ENCODE assay signal across 9 cellular contexts in the genomic region with DNA sequence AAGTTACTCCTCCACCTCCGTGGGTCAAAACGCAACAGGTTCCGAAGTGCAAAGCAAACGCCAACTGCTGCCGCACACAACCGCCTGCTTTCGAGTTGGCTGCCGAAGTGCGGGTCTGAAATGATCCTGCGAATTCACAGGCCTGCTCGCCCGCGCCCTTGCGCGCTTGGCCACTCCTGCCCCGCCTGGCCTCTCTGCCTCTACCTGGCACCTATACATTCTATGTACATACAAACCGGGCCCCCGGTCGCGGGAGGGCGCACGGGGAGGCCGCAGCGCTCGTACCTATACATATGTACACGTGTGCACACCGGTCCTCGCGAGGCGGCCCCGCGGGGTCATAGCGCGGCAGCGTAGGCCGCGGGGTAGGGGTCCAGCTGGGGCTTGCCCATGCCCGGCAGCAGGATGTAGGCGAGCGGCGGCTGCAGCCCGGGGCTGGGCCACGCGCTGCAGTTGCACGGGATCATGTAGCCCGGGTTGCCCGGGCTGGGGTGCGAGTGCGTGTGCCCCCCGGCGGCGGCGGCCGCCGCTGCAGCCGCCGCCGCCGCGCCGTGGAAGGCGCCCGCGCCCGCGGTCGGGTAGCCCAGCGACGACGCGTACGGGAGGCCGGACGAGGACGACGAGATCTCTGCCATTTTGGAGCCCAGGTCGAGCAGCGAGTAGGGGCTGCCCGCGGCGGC. TPM values are rescaled to one million over a fixed set of nuclear protein-coding genes. Genes with fewer than 3 reads are reported as not detected.
A peak's percentile ranks its signal among the peaks of the same experiment; 100 is the strongest.
DNase-seq lines count a peak whose midpoint lies in the region; ATAC-seq and TF ChIP-seq lines count a peak whose summit lies in the region.
"Had no signal": no experiment of that assay in that cellular context is flagged by ENCODE, and none has a peak within 500 bp of the region (broad histone marks: within the 10 kb centered on the region; RNA-seq: fewer than 3 reads in every experiment).

No MANE protein-coding gene starts in this region.

- H3K4me3 ChIP-seq in HUES6 (ENCODE audit: low read depth, low read length) (peak overlapping the region; percentile 78), lower lobe of right lung (peak overlapping the region; percentile 27)

- no peaks in the 10 kb centered on the region for H3K9me3 Mint-ChIP-seq in activated T-helper 2 cell treated with anti-CD3 and anti-CD28 coated beads, Interferon-gamma antibody, Interleukin-2, Interleukin-4, amounts not matched to agents 10 μg/mL and 5 μg/mL and 100 μg/mL, durations not matched to agents 14 hours and 24 hours and 36 hours
- peaks cover 0 to 8% (median 2%) of the 10 kb centered on the region in 6 donors for H3K9me3 Mint-ChIP-seq in immature natural killer cell

- peaks cover 93% of the 10 kb centered on the region for H3K27me3 ChIP-seq in HUES6 (ENCODE audit: control insufficient read depth, insufficient read depth, low read length)
- H3K27me3 ChIP-seq in lower lobe of right lung (ENCODE audit: low read depth) = peaks cover 91% of the 10 kb centered on the region

- H3K4me1 ChIP-seq in HUES6 (ENCODE audit: control insufficient read depth, insufficient read depth, low read length) (peaks cover 30% of the 10 kb centered on the region), lower lobe of right lung (peaks cover 33% of the 10 kb centered on the region)

- H3K27me3 Mint-ChIP-seq in activated T-helper 2 cell treated with anti-CD3 and anti-CD28 coated beads, Interferon-gamma antibody, Interleukin-2, Interleukin-4, amounts not matched to agents 10 μg/mL and 5 μg/mL and 100 μg/mL, durations not matched to agents 14 hours and 24 hours and 36 hours (ENCODE audit: low read depth) = peaks cover 79% of the 10 kb centered on the region
- peaks cover 23 to 56% (median 34%) of the 10 kb centered on the region in 3 donors for H3K27me3 Mint-ChIP-seq in immature natural killer cell (ENCODE audit: low read depth in 3 of 3)

- ATAC-seq in GM19372 (IDR thresholded peaks at IDR 0.05; ENCODE audit: low read depth, unreplicated experiment) (peak; percentile 40), lower lobe of right lung (peak; percentile 6 to 27), GM18517 (IDR thresholded peaks at IDR 0.05; ENCODE audit: unreplicated experiment) (no peak)

- H3K9ac ChIP-seq in HUES6 (ENCODE audit: low read length) = peak overlapping the region; percentile 65

- no peaks in the 10 kb centered on the region for H3K36me3 ChIP-seq in HUES6 (ENCODE audit: control insufficient read depth, insufficient read depth, low read length)
- H3K36me3 ChIP-seq in lower lobe of right lung = no peaks in the 10 kb centered on the region

- no peak overlapping the region for H3K27ac Mint-ChIP-seq in activated T-helper 2 cell treated with anti-CD3 and anti-CD28 coated beads, Interferon-gamma antibody, Interleukin-2, Interleukin-4, amounts not matched to agents 10 μg/mL and 5 μg/mL and 100 μg/mL, durations not matched to agents 14 hours and 24 hours and 36 hours
- no peak overlapping the region for H3K27ac Mint-ChIP-seq in immature natural killer cell

- intact Hi-C loops in activated T-helper 2 cell treated with anti-CD3 and anti-CD28 coated beads, Interferon-gamma antibody, Interleukin-2, Interleukin-4, amounts not matched to agents 10 μg/mL and 5 μg/mL and 100 μg/mL, durations not matched to agents 14 hours and 24 hours and 36 hours (cut with micrococcal nuclease) = loop anchor here (1.0 to 5.0 kb wide), 5 partner anchors 9 to 1381 kb away; a partner anchor contains a TSS
- intact Hi-C loops in lower lobe of right lung (cut with DNase I) = no loop called here

- H3K4me1 Mint-ChIP-seq in activated T-helper 2 cell treated with anti-CD3 and anti-CD28 coated beads, Interferon-gamma antibody, Interleukin-2, Interleukin-4, amounts not matched to agents 10 μg/mL and 5 μg/mL and 100 μg/mL, durations not matched to agents 14 hours and 24 hours and 36 hours (ENCODE audit: low read depth) = peaks cover 11% of the 10 kb centered on the region
- peaks cover 9 to 16% of the 10 kb centered on the region in 2 donors for H3K4me1 Mint-ChIP-seq in immature natural killer cell

- H3K36me3 Mint-ChIP-seq in activated T-helper 2 cell treated with anti-CD3 and anti-CD28 coated beads, Interferon-gamma antibody, Interleukin-2, Interleukin-4, amounts not matched to agents 10 μg/mL and 5 μg/mL and 100 μg/mL, durations not matched to agents 14 hours and 24 hours and 36 hours (ENCODE audit: low read depth) = no peaks in the 10 kb centered on the region
- peaks cover 0 to 3% (median 0%) of the 10 kb centered on the region in 3 donors for H3K36me3 Mint-ChIP-seq in immature natural killer cell

- peak overlapping the region; percentile 42 for H3K4me3 Mint-ChIP-seq in activated T-helper 2 cell treated with anti-CD3 and anti-CD28 coated beads, Interferon-gamma antibody, Interleukin-2, Interleukin-4, amounts not matched to agents 10 μg/mL and 5 μg/mL and 100 μg/mL, durations not matched to agents 14 hours and 24 hours and 36 hours (ENCODE audit: low read depth)
- no peak overlapping the region for H3K4me3 Mint-ChIP-seq in immature natural killer cell

- DNase-seq in DMS153 treated with DMSO at 0.1 percent for 48 hours (lab: John Stamatoyannopoulos, UW; ENCODE audit: unreplicated experiment) = peak; percentile 90
- DNase-seq in activated T-helper 2 cell treated with anti-CD3 and anti-CD28 coated beads, Interferon-gamma antibody, Interleukin-2, Interleukin-4, amounts not matched to agents 10 μg/mL and 5 μg/mL and 100 μg/mL, durations not matched to agents 14 hours and 24 hours and 36 hours (ENCODE audit: low spot score) = no peak
- no peak for DNase-seq in lower lobe of right lung
- DNase-seq in T-helper 9 cell = no peak
- no peak for DNase-seq in immature natural killer cell

- no peaks in the 10 kb centered on the region for H3K9me3 ChIP-seq in HUES6 (ENCODE audit: control insufficient read depth, insufficient read depth, low read depth, low read length)
- H3K9me3 ChIP-seq in lower lobe of right lung = no peaks in the 10 kb centered on the region

- TF ChIP-seq CTCF in lower lobe of right lung (IDR thresholded peaks at IDR 0.05) = no peak

- 0 out of 2 replicates have a peak overlapping the region, but pooled peaks have one; percentile 39 for H3K27ac ChIP-seq in HUES6 (ENCODE audit: low read depth, low read length)
- no peak overlapping the region for H3K27ac ChIP-seq in lower lobe of right lung

RNA-seq across cellular contexts. Expression of a gene that starts 1.3 kb away (rescaled TPM):
- 0.16 and 0.21 TPM in 2 replicates for total RNA-seq in activated T-helper 2 cell treated with anti-CD3 and anti-CD28 coated beads, Interferon-gamma antibody, Interleukin-2, Interleukin-4, amounts not matched to agents 10 μg/mL and 5 μg/mL and 100 μg/mL, durations not matched to agents 14 hours and 24 hours and 36 hours
- 0.18 TPM for total RNA-seq in lower lobe of right lung
- not detected for polyA plus RNA-seq in immature natural killer cell
- total RNA-seq: RPMI7951 had no signal
